In genomic region chr18:22680968-22681367, GRCh38 we compare ENCODE assay signal across 30 cellular contexts.
"Had no signal": no experiment of that assay in that cellular context is flagged by ENCODE, and none has a peak within 500 bp of the region (broad histone marks: within the 10 kb centered on the region; RNA-seq: fewer than 3 reads in every experiment).

No MANE protein-coding gene starts in this region.

- ATAC-seq: activated CD4-positive, alpha-beta T cell treated with anti-CD3 and anti-CD28 coated beads for 36 hours; activated CD8-positive, alpha-beta memory T cell treated with anti-CD3 and anti-CD28 coated beads, Interleukin-2, amount 10 ng/mL, durations not matched to agents 7 days and 5 days; activated CD8-positive, alpha-beta T cell treated with anti-CD3 and anti-CD28 coated beads, Interleukin-2, amount 10 ng/mL, durations not matched to agents 7 days and 5 days; activated naive CD8-positive, alpha-beta T cell treated with anti-CD3 and anti-CD28 coated beads, Interleukin-2, amount 50 U/mL, for 24 hours; effector memory CD8-positive, alpha-beta T cell; foreskin keratinocyte; gastrocnemius medialis; heart left ventricle; T-helper 17 cell had no signal

- H3K4me1 ChIP-seq: foreskin keratinocyte, gastrocnemius medialis had no signal

- H3K27ac ChIP-seq: adrenal gland, brain microvascular endothelial cell, coronary artery, dorsolateral prefrontal cortex, esophagus muscularis mucosa, foreskin keratinocyte, gastrocnemius medialis had no signal

- DNase-seq: activated CD4-positive, alpha-beta memory T cell treated with anti-CD3 and anti-CD28 coated beads for 36 hours; activated CD4-positive, alpha-beta T cell treated with anti-CD3 and anti-CD28 coated beads for 36 hours; activated CD4-positive, alpha-beta T cell treated with anti-CD3 and anti-CD28 coated beads, Interleukin-2, amount 10 ng/mL, durations not matched to agents 24 days and 14 days; activated CD4-positive, CD25-positive, alpha-beta regulatory T cell; activated CD4-positive, CD25-positive, alpha-beta regulatory T cell treated with anti-CD3 and anti-CD28 coated beads, Interleukin-2, amount 50 U/mL, for 72 hours; activated CD8-positive, alpha-beta memory T cell treated with anti-CD3 and anti-CD28 coated beads, Interleukin-2, amount 10 ng/mL, durations not matched to agents 7 days and 5 days; activated CD8-positive, alpha-beta memory T cell treated with anti-CD3 and anti-CD28 coated beads, Interleukin-2, amount 50 U/mL, for 4 hours; activated CD8-positive, alpha-beta T cell treated with anti-CD3 and anti-CD28 coated beads, Interleukin-2, amount 10 ng/mL, durations not matched to agents 7 days and 5 days; activated effector memory CD4-positive, alpha-beta T cell treated with anti-CD3 and anti-CD28 coated beads, Interleukin-2, amount 50 U/mL, for 16 hours; activated naive CD4-positive, alpha-beta T cell treated with anti-CD3 and anti-CD28 coated beads for 36 hours; activated naive CD8-positive, alpha-beta T cell treated with anti-CD3 and anti-CD28 coated beads for 36 hours; activated naive CD8-positive, alpha-beta T cell treated with anti-CD3 and anti-CD28 coated beads, Interleukin-2, amount 50 U/mL, for 24 hours; activated T-cell treated with anti-CD3 and anti-CD28 coated beads, Interleukin-2, amount 50 U/mL, for 1 hour; activated T-cell treated with anti-CD3 and anti-CD28 coated beads, Interleukin-2, amount 50 U/mL, for 48 hours; adrenal gland; brain microvascular endothelial cell; dorsolateral prefrontal cortex; effector CD4-positive, alpha-beta T cell; effector memory CD8-positive, alpha-beta T cell; erythroblast; foreskin keratinocyte; gastrocnemius medialis; glutamatergic neuron; heart left ventricle; T-helper 1 cell; T-helper 17 cell had no signal

- H3K9me3 ChIP-seq: adrenal gland, esophagus muscularis mucosa, gastrocnemius medialis, heart left ventricle had no signal

- H3K4me3 ChIP-seq: adrenal gland, coronary artery, dorsolateral prefrontal cortex, esophagus muscularis mucosa, gastrocnemius medialis, heart left ventricle had no signal

- H3K36me3 ChIP-seq: adrenal gland, brain microvascular endothelial cell, esophagus muscularis mucosa, gastrocnemius medialis, heart left ventricle had no signal

- H3K27me3 ChIP-seq: adrenal gland, brain microvascular endothelial cell, esophagus muscularis mucosa, gastrocnemius medialis, heart left ventricle had no signal

- FAIRE-seq: astrocyte, bronchial epithelial cell had no signal
